Comparison of ENCODE assay signal across 1 cellular context in the genomic region with DNA sequence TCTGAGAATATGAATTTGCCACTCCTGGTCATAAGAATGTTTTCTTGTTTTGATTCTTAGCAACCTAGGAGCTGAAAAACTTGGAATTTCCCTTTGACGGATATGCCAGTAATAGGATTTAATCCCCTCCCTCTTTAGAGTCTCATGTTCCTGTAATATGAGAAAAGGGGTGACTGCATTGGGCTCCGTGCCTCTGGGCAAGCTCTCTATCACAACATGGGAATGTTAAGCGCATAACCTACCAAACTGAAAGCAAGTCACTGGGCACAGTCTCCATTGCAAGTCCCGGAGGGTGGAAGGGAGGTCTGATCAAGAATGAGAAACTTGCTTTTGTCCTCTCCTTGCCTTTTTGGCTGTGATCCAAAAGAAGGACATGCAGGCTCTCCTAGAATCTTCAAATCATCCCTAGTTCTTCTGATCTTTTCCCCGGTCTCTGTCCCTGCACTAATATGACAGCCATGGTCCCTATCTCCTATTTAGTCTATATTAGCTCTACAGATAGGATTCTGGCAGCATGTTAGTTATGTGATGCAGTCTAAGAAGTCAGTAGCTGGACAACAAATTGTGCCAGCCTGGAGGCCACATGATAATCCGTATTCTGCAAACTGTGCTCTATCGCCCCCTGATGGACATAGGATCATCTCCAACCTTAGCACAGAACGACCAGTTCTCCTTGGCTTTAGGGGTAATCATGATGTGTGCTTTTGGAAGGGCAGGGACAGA.
TF ChIP-seq lines count a peak whose summit lies in the region.

No MANE protein-coding gene starts in this region.

TF ChIP-seq in SK-N-SH, 30 proteins besides CTCF, POLR2A, EP300 and RAD21:
- peak; percentile 72 for TF ChIP-seq SMC3 (IDR thresholded peaks at IDR 0.05; ENCODE audit: low read depth, low read length)
- TF ChIP-seq NFIC (IDR thresholded peaks at IDR 0.05; ENCODE audit: borderline replicate concordance) = 0 out of 2 replicates have a peak, but pooled peaks have one; percentile 7
- no peak for TF ChIP-seq JUND (IDR thresholded peaks at IDR 0.05)
- TF ChIP-seq TAF1 (IDR thresholded peaks at IDR 0.05; ENCODE audit: borderline replicate concordance, low read depth, low read length) = no peak
- TF ChIP-seq, protein P1, sequence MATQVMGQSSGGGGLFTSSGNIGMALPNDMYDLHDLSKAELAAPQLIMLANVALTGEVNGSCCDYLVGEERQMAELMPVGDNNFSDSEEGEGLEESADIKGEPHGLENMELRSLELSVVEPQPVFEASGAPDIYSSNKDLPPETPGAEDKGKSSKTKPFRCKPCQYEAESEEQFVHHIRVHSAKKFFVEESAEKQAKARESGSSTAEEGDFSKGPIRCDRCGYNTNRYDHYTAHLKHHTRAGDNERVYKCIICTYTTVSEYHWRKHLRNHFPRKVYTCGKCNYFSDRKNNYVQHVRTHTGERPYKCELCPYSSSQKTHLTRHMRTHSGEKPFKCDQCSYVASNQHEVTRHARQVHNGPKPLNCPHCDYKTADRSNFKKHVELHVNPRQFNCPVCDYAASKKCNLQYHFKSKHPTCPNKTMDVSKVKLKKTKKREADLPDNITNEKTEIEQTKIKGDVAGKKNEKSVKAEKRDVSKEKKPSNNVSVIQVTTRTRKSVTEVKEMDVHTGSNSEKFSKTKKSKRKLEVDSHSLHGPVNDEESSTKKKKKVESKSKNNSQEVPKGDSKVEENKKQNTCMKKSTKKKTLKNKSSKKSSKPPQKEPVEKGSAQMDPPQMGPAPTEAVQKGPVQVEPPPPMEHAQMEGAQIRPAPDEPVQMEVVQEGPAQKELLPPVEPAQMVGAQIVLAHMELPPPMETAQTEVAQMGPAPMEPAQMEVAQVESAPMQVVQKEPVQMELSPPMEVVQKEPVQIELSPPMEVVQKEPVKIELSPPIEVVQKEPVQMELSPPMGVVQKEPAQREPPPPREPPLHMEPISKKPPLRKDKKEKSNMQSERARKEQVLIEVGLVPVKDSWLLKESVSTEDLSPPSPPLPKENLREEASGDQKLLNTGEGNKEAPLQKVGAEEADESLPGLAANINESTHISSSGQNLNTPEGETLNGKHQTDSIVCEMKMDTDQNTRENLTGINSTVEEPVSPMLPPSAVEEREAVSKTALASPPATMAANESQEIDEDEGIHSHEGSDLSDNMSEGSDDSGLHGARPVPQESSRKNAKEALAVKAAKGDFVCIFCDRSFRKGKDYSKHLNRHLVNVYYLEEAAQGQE (IDR thresholded peaks at IDR 0.05; ENCODE audit: low read depth, low read length) = no peak
